Comparison of ENCODE assay signal across 8 cellular contexts in genomic region chr4:105896461-105896939, GRCh38. TPM values are rescaled to one million over a fixed set of nuclear protein-coding genes. Genes with fewer than 3 reads are reported as not detected.
DNase-seq lines count a peak whose midpoint lies in the region; ATAC-seq and TF ChIP-seq lines count a peak whose summit lies in the region.

No MANE protein-coding gene starts in this region.

- H3K4me3 Mint-ChIP-seq in stimulated activated naive CD8-positive, alpha-beta T cell treated with anti-CD3 and anti-CD28 coated beads, Interleukin-15, amount 100 ng/mL, for 72 hours = peak overlapping the region; percentile 74 to 76

- peaks cover 12% of the 10 kb centered on the region for H3K4me1 Mint-ChIP-seq in stimulated activated naive CD8-positive, alpha-beta T cell treated with anti-CD3 and anti-CD28 coated beads, Interleukin-15, amount 100 ng/mL, for 72 hours

- 4 to 9% methylated on average over 22 of the region's 22 CpGs for WGBS in aorta, 2 donors

- peaks cover 2 to 6% of the 10 kb centered on the region in 2 donors for H3K4me1 ChIP-seq in aorta (ENCODE audit: control insufficient read depth in 1 of 2, insufficient read depth in 2 of 2, low read length in 2 of 2)

- H3K9me3 ChIP-seq in aorta (ENCODE audit: control insufficient read depth, low read length) = no peaks in the 10 kb centered on the region

- H3K27ac ChIP-seq in RWPE1 (peak overlapping the region; percentile 40), aorta (ENCODE audit: low read depth in 1 of 2, low read length in 2 of 2) (peak overlapping the region in 1 of 2 donors; percentile 46)

- POLR2A ChIA-PET in RWPE1 (lab: Yijun Ruan, JAX; ENCODE audit: low non-redundant PET) = no interaction called here

- intact Hi-C loops in left colon (cut with DNase I, micrococcal nuclease) (no loop called here), aorta (cut with DNase I) (loop anchor here (2.0 to 10.0 kb wide), 6 partner anchors 52 to 308 kb away; partner anchors contain the start of genes GSTCD (in 1 of the 2) and INTS12 (in 1 of the 2))

- no peak for ATAC-seq in stimulated activated naive CD8-positive, alpha-beta T cell treated with anti-CD3 and anti-CD28 coated beads, Interleukin-15, amount 100 ng/mL, for 72 hours
- ATAC-seq in stimulated activated naive CD8-positive, alpha-beta T cell treated with anti-CD3 and anti-CD28 coated beads, Interleukin-15, Interleukin-2, amounts not matched to agents 100 U/mL and 50 U/mL, for 24 hours = no peak
- peak; percentile 44 for ATAC-seq in left colon
- ATAC-seq in aorta (ENCODE audit: low FRiP score) = no peak

- no peaks in the 10 kb centered on the region for H3K36me3 ChIP-seq in aorta (ENCODE audit: control insufficient read depth in 1 of 2, insufficient read depth in 2 of 2, low read length in 1 of 2)

- no peaks in the 10 kb centered on the region for H3K27me3 ChIP-seq in aorta (ENCODE audit: control insufficient read depth in 1 of 2, insufficient read depth in 2 of 2, low read length in 1 of 2)

- H3K4me3 ChIP-seq in aorta (ENCODE audit: low read length in 2 of 2) = peak overlapping the region; percentile 58 to 66

- peaks cover 80% of the 10 kb centered on the region for H3K27me3 Mint-ChIP-seq in stimulated activated naive CD8-positive, alpha-beta T cell treated with anti-CD3 and anti-CD28 coated beads, Interleukin-15, amount 100 ng/mL, for 72 hours

- no peak for TF ChIP-seq CTCF in RWPE1 (conservative IDR thresholded peaks at IDR 0.05; ENCODE audit: low read depth)

- no peaks in the 10 kb centered on the region for H3K9me3 Mint-ChIP-seq in stimulated activated naive CD8-positive, alpha-beta T cell treated with anti-CD3 and anti-CD28 coated beads, Interleukin-15, amount 100 ng/mL, for 72 hours

- CTCF ChIA-PET in RWPE1 (lab: Yijun Ruan, JAX) = interaction anchor here (0.7 kb wide), 1 partner anchor 370 kb away, joined by 3 read pairs; no protein-coding TSS in a partner anchor

- peak in 1 of 2 donors; percentile 1 for DNase-seq in stimulated activated naive CD8-positive, alpha-beta T cell treated with anti-CD3 and anti-CD28 coated beads, Interleukin-15, amount 100 ng/mL, for 72 hours
- DNase-seq in stimulated activated naive CD8-positive, alpha-beta T cell treated with anti-CD3 and anti-CD28 coated beads, Interleukin-15, Interleukin-2, amounts not matched to agents 100 U/mL and 50 U/mL, for 24 hours = no peak
- DNase-seq in RWPE1 (ENCODE audit: low spot score) = no peak
- DNase-seq in left colon = no peak
- DNase-seq in aorta = no peak
- DNase-seq in NCI-H2081 treated with DMSO at 0.1 percent for 48 hours (lab: John Stamatoyannopoulos, UW) = no peak
- no peak for DNase-seq in superior temporal gyrus (ENCODE audit: extremely low spot score)
- no peak for DNase-seq in NCI-H226

- no peak overlapping the region for H3K27ac Mint-ChIP-seq in stimulated activated naive CD8-positive, alpha-beta T cell treated with anti-CD3 and anti-CD28 coated beads, Interleukin-15, amount 100 ng/mL, for 72 hours

RNA-seq across cellular contexts. Expression of gene NPNT, which starts 1.2 kb away (rescaled TPM):
- total RNA-seq in left colon (10 to 100 TPM; 30.6 to 40.9 TPM), aorta (100 to 1,000 TPM; 145 to 354 TPM)
- 10 to 100 TPM; 47.1 to 76.1 TPM for polyA plus RNA-seq in aorta

Comparison
In these comparisons a context has a peak if more than half of its experiments do, and no peak if none do; other contexts are left out.
1. intact Hi-C loops: an anchor here in aorta (2.0 to 10.0 kb wide); none called in left colon.